ENCODE assay signal across 8 cellular contexts in genomic region chr7:99036531-99037175, GRCh38.
DNase-seq lines count a peak whose midpoint lies in the region; ATAC-seq and TF ChIP-seq lines count a peak whose summit lies in the region.

No MANE protein-coding gene starts in this region.

- H3K4me3 ChIP-seq in ovary, result no peak overlapping the region

- no peak overlapping the region for H3K27ac ChIP-seq in ovary

- H3K27me3 Mint-ChIP-seq in stimulated activated naive CD8-positive, alpha-beta T cell treated with anti-CD3 and anti-CD28 coated beads, Interleukin-15, amount 100 ng/mL, for 72 hours, result no peaks in the 10 kb centered on the region
- no peaks in the 10 kb centered on the region for H3K27me3 Mint-ChIP-seq in activated T-helper 17 cell treated with anti-CD3 and anti-CD28 coated beads, Interleukin-2, amount 50 U/mL, for 72 hours

- TF ChIP-seq EP300 in ovary (IDR thresholded peaks at IDR 0.05), result no peak

- H3K4me1 Mint-ChIP-seq in stimulated activated naive CD8-positive, alpha-beta T cell treated with anti-CD3 and anti-CD28 coated beads, Interleukin-15, amount 100 ng/mL, for 72 hours, result peaks cover 7% of the 10 kb centered on the region
- peaks cover 8% of the 10 kb centered on the region for H3K4me1 Mint-ChIP-seq in activated T-helper 17 cell treated with anti-CD3 and anti-CD28 coated beads, Interleukin-2, amount 50 U/mL, for 72 hours

- TF ChIP-seq POLR2A in ovary (IDR thresholded peaks at IDR 0.05), result no peak

- TF ChIP-seq CTCF in ovary (IDR thresholded peaks at IDR 0.05), result peak in 1 of 3 donors; percentile 12

- peaks cover 98% of the 10 kb centered on the region for H3K36me3 Mint-ChIP-seq in activated T-helper 17 cell treated with anti-CD3 and anti-CD28 coated beads, Interleukin-2, amount 50 U/mL, for 72 hours (ENCODE audit: low read depth)

- 35 to 53% (median 40%) methylated on average over 12 of the region's 12 CpGs for WGBS in ovary, 3 donors

- no peaks in the 10 kb centered on the region for H3K9me3 Mint-ChIP-seq in stimulated activated naive CD8-positive, alpha-beta T cell treated with anti-CD3 and anti-CD28 coated beads, Interleukin-15, amount 100 ng/mL, for 72 hours
- H3K9me3 Mint-ChIP-seq in activated T-helper 17 cell treated with anti-CD3 and anti-CD28 coated beads, Interleukin-2, amount 50 U/mL, for 72 hours, result no peaks in the 10 kb centered on the region

- no peaks in the 10 kb centered on the region for H3K4me1 ChIP-seq in ovary (ENCODE audit: insufficient read depth)

- no peak for ATAC-seq in stimulated activated naive CD8-positive, alpha-beta T cell treated with anti-CD3 and anti-CD28 coated beads, Interleukin-15, Interleukin-2, amounts not matched to agents 100 U/mL and 50 U/mL, for 24 hours
- ATAC-seq in stimulated activated naive CD8-positive, alpha-beta T cell treated with anti-CD3 and anti-CD28 coated beads, Interleukin-15, amount 100 ng/mL, for 72 hours, result no peak
- ATAC-seq in activated T-helper 17 cell treated with anti-CD3 and anti-CD28 coated beads, Interleukin-2, amount 50 U/mL, for 72 hours (replicated peaks), result no peak
- ATAC-seq in GM21390 (IDR thresholded peaks at IDR 0.05; ENCODE audit: unreplicated experiment) (no peak), GM21515 (IDR thresholded peaks at IDR 0.05; ENCODE audit: unreplicated experiment) (no peak)

- no peaks in the 10 kb centered on the region for H3K27me3 ChIP-seq in ovary

- no peaks in the 10 kb centered on the region for H3K9me3 ChIP-seq in ovary

- intact Hi-C loops in ovary (cut with DNase I), result loop anchor here in 1 of 4 donors (5.0 kb wide), 1 partner anchor 106 kb away; the partner anchor contains the start of gene SMURF1

- no peak overlapping the region for H3K4me3 Mint-ChIP-seq in stimulated activated naive CD8-positive, alpha-beta T cell treated with anti-CD3 and anti-CD28 coated beads, Interleukin-15, amount 100 ng/mL, for 72 hours
- no peak overlapping the region for H3K4me3 Mint-ChIP-seq in activated T-helper 17 cell treated with anti-CD3 and anti-CD28 coated beads, Interleukin-2, amount 50 U/mL, for 72 hours

- peak; percentile 16 for DNase-seq in stimulated activated naive CD8-positive, alpha-beta T cell treated with anti-CD3 and anti-CD28 coated beads, Interleukin-15, Interleukin-2, amounts not matched to agents 100 U/mL and 50 U/mL, for 24 hours
- DNase-seq in stimulated activated naive CD8-positive, alpha-beta T cell treated with anti-CD3 and anti-CD28 coated beads, Interleukin-15, amount 100 ng/mL, for 72 hours, result no peak
- DNase-seq in hippocampal formation (lab: John Stamatoyannopoulos, UW) (peak; percentile 41 to 70), ovary (no peak), NK-92 (lab: John Stamatoyannopoulos, UW; ENCODE audit: unreplicated experiment) (no peak)

- peak overlapping the region in 1 of 2 donors; percentile 93 for H3K27ac Mint-ChIP-seq in stimulated activated naive CD8-positive, alpha-beta T cell treated with anti-CD3 and anti-CD28 coated beads, Interleukin-15, amount 100 ng/mL, for 72 hours
- peak overlapping the region; percentile 38 for H3K27ac Mint-ChIP-seq in activated T-helper 17 cell treated with anti-CD3 and anti-CD28 coated beads, Interleukin-2, amount 50 U/mL, for 72 hours

- no peaks in the 10 kb centered on the region for H3K36me3 ChIP-seq in ovary

Comparison
In these comparisons a context has a peak if more than half of its experiments do, and no peak if none do; other contexts are left out.
1. DNase-seq: peak in stimulated activated naive CD8-positive, alpha-beta T cell treated with anti-CD3 and anti-CD28 coated beads, Interleukin-15, Interleukin-2, amounts not matched to agents 100 U/mL and 50 U/mL, for 24 hours (single experiment) and hippocampal formation (2 of 2); none in stimulated activated naive CD8-positive, alpha-beta T cell treated with anti-CD3 and anti-CD28 coated beads, Interleukin-15, amount 100 ng/mL, for 72 hours (0 of 2), ovary (0 of 5) and NK-92 (single experiment).